14 cellular contexts compared by ENCODE assay signal in the genomic region with DNA sequence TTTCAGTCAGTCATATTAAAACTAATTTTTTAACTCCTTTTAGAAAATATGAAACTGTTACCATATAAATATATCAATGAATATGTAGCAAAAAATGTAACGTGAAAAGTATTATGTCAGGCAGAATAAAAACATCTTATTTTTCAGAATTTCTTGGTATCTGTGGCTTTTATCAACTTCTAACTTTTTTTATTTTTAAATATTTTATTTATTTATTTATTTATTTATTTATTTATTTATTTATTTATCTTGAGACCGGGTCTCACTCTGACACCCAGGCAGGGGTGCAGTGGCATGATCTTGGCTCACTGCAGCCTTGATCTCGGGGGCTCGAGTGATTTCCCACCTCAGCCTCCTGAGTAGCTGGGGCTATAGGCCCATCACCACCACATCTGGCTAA.
DNase-seq lines count a peak whose midpoint lies in the region; ATAC-seq, FAIRE-seq and TF ChIP-seq lines count a peak whose summit lies in the region.
"Had no signal": no experiment of that assay in that cellular context is flagged by ENCODE, and none has a peak within 500 bp of the region (broad histone marks: within the 10 kb centered on the region; RNA-seq: fewer than 3 reads in every experiment).

No MANE protein-coding gene starts in this region.

- no peak overlapping the region for H3K27ac Mint-ChIP-seq in activated CD4-positive, alpha-beta T cell treated with anti-CD3 and anti-CD28 coated beads, Interleukin-2, amount 10 ng/mL, durations not matched to agents 7 days and 5 days

- H3K36me3 ChIP-seq in HEK293 (ENCODE audit: control insufficient read depth in 2 of 2, insufficient read depth in 1 of 2, low read length in 2 of 2): no peaks in the 10 kb centered on the region
- no peaks in the 10 kb centered on the region for H3K36me3 ChIP-seq in neutrophil
- no peaks in the 10 kb centered on the region for H3K36me3 ChIP-seq in MG63
- H3K36me3 ChIP-seq: BLaER1, HAP-1 had no signal

- H3K27ac ChIP-seq in HEK293 (ENCODE audit: extremely low read depth, low read depth, low read length) (no peak overlapping the region), neutrophil (peak overlapping the region; percentile 81)
- H3K27ac ChIP-seq: BLaER1, GM23248 had no signal

- peak; percentile 70 for FAIRE-seq in colon (lab: Jason Lieb, UNC)
- FAIRE-seq: HTR-8/SVneo, K562 had no signal

- H3K4me1 ChIP-seq in HEK293 (ENCODE audit: control insufficient read depth, insufficient read depth, low read length) (no peaks in the 10 kb centered on the region), neutrophil (ENCODE audit: control insufficient read depth in 1 of 2, insufficient read depth in 1 of 2, low read depth in 1 of 2, low read length in 1 of 2) (peaks cover 11% of the 10 kb centered on the region in 2 experiments)
- H3K4me1 ChIP-seq: BLaER1, HAP-1 had no signal

- no peak overlapping the region for H3K4me3 ChIP-seq in HEK293 (ENCODE audit: low read depth, low read length)
- no peak overlapping the region for H3K4me3 ChIP-seq in neutrophil (ENCODE audit: low read depth in 1 of 2, low read length in 1 of 2)
- no peak overlapping the region for H3K4me3 ChIP-seq in MG63
- H3K4me3 ChIP-seq: BLaER1, GM23248, HAP-1, K562 had no signal

- no peak for ATAC-seq in GM18502 (IDR thresholded peaks at IDR 0.05; ENCODE audit: poor library complexity, unreplicated experiment)

- no peaks in the 10 kb centered on the region for H3K36me3 Mint-ChIP-seq in activated CD4-positive, alpha-beta T cell treated with anti-CD3 and anti-CD28 coated beads, Interleukin-2, amount 10 ng/mL, durations not matched to agents 7 days and 5 days (ENCODE audit: low read depth)
- H3K36me3 Mint-ChIP-seq: CD4-positive, alpha-beta memory T cell had no signal

- TF ChIP-seq CTCF in HEK293 (tag by site-specific recombination; IDR thresholded peaks at IDR 0.05) (no peak), neutrophil (IDR thresholded peaks at IDR 0.05) (no peak)

- POLR2A ChIA-PET in HEK293 (lab: Yijun Ruan, JAX): no interaction called here
- POLR2A ChIA-PET in activated CD4-positive, alpha-beta T cell treated with anti-CD3 and anti-CD28 coated beads, Interleukin-2, amount 10 ng/mL, durations not matched to agents 7 days and 5 days (lab: Charles Lee): no interaction called here

- H3K27me3 ChIP-seq in neutrophil (no peaks in the 10 kb centered on the region), MG63 (no peaks in the 10 kb centered on the region)
- H3K27me3 ChIP-seq: BLaER1 had no signal

- no peaks in the 10 kb centered on the region for H3K4me1 Mint-ChIP-seq in activated CD4-positive, alpha-beta T cell treated with anti-CD3 and anti-CD28 coated beads, Interleukin-2, amount 10 ng/mL, durations not matched to agents 7 days and 5 days

- H3K27me3 Mint-ChIP-seq in activated CD4-positive, alpha-beta T cell treated with anti-CD3 and anti-CD28 coated beads, Interleukin-2, amount 10 ng/mL, durations not matched to agents 7 days and 5 days: peaks cover 2% of the 10 kb centered on the region
- H3K27me3 Mint-ChIP-seq: CD4-positive, alpha-beta memory T cell had no signal

- H3K9me3 ChIP-seq in HEK293 (ENCODE audit: control insufficient read depth, insufficient read depth, low read depth, low read length) (no peaks in the 10 kb centered on the region), neutrophil (no peaks in the 10 kb centered on the region), MG63 (no peaks in the 10 kb centered on the region)
- H3K9me3 ChIP-seq: BLaER1, HAP-1 had no signal

- no peak overlapping the region for H3K4me3 Mint-ChIP-seq in activated CD4-positive, alpha-beta T cell treated with anti-CD3 and anti-CD28 coated beads, Interleukin-2, amount 10 ng/mL, durations not matched to agents 7 days and 5 days
- H3K4me3 Mint-ChIP-seq: CD4-positive, alpha-beta memory T cell had no signal

- DNase-seq in activated T-cell treated with anti-CD3 and anti-CD28 coated beads for 4 hours (no peak), MG63 (no peak)
- no peak for DNase-seq in activated CD4-positive, alpha-beta T cell treated with anti-CD3 and anti-CD28 coated beads, Interleukin-2, amount 10 ng/mL, durations not matched to agents 7 days and 5 days
- DNase-seq: CD4-positive, alpha-beta memory T cell; DMS79; GM23248 had no signal

- CTCF ChIA-PET in HEK293 (lab: Yijun Ruan, JAX): no interaction called here
- CTCF ChIA-PET in activated CD4-positive, alpha-beta T cell treated with anti-CD3 and anti-CD28 coated beads, Interleukin-2, amount 10 ng/mL, durations not matched to agents 7 days and 5 days (lab: Charles Lee): no interaction called here

- no peaks in the 10 kb centered on the region for H3K9me3 Mint-ChIP-seq in activated CD4-positive, alpha-beta T cell treated with anti-CD3 and anti-CD28 coated beads, Interleukin-2, amount 10 ng/mL, durations not matched to agents 7 days and 5 days

TF ChIP-seq in HEK293, 187 proteins besides CTCF, POLR2A, EP300 and RAD21 (continues in another document):
- TF ChIP-seq ZNF830 (tag by site-specific recombination; IDR thresholded peaks at IDR 0.05; ENCODE audit: low read depth) (no peak), ZNF626 (tag by site-specific recombination; IDR thresholded peaks at IDR 0.05) (no peak), SP2 (tag by site-specific recombination; IDR thresholded peaks at IDR 0.05) (no peak), RBAK (tag by site-specific recombination; IDR thresholded peaks at IDR 0.05) (no peak), ZNF660 (tag by site-specific recombination; IDR thresholded peaks at IDR 0.05) (no peak), ZNF274 (IDR thresholded peaks at IDR 0.05; ENCODE audit: low read length) (no peak), ZNF274 (tag by site-specific recombination; IDR thresholded peaks at IDR 0.05; ENCODE audit: borderline replicate concordance) (no peak), ZNF433 (tag by site-specific recombination; IDR thresholded peaks at IDR 0.05; ENCODE audit: low read depth) (no peak), ZNF777 (tag by site-specific recombination; IDR thresholded peaks at IDR 0.05; ENCODE audit: borderline replicate concordance) (no peak), ZNF426 (tag by site-specific recombination; IDR thresholded peaks at IDR 0.05) (peak; percentile 68), ZNF624 (tag by site-specific recombination; IDR thresholded peaks at IDR 0.05) (no peak), ZNF548 (tag by site-specific recombination; IDR thresholded peaks at IDR 0.05) (no peak), ZFP37 (tag by site-specific recombination; IDR thresholded peaks at IDR 0.05) (0 out of 2 replicates have a peak, but pooled peaks have one; percentile 26)
- TF ChIP-seq, protein P1, sequence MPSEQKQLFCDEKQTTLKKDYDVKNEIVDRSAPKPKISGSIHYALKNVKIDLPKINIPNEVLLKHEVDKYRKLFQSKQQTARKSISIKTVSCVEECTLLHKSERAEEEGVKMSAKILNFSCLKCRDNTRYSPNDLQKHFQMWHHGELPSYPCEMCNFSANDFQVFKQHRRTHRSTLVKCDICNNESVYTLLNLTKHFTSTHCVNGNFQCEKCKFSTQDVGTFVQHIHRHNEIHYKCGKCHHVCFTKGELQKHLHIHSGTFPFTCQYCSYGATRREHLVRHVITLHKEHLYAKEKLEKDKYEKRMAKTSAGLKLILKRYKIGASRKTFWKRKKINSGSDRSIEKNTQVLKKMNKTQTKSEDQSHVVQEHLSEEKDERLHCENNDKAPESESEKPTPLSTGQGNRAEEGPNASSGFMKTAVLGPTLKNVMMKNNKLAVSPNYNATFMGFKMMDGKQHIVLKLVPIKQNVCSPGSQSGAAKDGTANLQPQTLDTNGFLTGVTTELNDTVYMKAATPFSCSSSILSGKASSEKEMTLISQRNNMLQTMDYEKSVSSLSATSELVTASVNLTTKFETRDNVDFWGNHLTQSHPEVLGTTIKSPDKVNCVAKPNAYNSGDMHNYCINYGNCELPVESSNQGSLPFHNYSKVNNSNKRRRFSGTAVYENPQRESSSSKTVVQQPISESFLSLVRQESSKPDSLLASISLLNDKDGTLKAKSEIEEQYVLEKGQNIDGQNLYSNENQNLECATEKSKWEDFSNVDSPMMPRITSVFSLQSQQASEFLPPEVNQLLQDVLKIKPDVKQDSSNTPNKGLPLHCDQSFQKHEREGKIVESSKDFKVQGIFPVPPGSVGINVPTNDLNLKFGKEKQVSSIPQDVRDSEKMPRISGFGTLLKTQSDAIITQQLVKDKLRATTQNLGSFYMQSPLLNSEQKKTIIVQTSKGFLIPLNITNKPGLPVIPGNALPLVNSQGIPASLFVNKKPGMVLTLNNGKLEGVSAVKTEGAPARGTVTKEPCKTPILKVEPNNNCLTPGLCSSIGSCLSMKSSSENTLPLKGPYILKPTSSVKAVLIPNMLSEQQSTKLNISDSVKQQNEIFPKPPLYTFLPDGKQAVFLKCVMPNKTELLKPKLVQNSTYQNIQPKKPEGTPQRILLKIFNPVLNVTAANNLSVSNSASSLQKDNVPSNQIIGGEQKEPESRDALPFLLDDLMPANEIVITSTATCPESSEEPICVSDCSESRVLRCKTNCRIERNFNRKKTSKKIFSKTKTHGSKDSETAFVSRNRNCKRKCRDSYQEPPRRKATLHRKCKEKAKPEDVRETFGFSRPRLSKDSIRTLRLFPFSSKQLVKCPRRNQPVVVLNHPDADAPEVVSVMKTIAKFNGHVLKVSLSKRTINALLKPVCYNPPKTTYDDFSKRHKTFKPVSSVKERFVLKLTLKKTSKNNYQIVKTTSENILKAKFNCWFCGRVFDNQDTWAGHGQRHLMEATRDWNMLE (tag by site-specific recombination; conservative IDR thresholded peaks at IDR 0.05; ENCODE audit: low read depth): peak; percentile 70; the same call in 1 of the 2 replicates
- TF ChIP-seq, protein P2, sequence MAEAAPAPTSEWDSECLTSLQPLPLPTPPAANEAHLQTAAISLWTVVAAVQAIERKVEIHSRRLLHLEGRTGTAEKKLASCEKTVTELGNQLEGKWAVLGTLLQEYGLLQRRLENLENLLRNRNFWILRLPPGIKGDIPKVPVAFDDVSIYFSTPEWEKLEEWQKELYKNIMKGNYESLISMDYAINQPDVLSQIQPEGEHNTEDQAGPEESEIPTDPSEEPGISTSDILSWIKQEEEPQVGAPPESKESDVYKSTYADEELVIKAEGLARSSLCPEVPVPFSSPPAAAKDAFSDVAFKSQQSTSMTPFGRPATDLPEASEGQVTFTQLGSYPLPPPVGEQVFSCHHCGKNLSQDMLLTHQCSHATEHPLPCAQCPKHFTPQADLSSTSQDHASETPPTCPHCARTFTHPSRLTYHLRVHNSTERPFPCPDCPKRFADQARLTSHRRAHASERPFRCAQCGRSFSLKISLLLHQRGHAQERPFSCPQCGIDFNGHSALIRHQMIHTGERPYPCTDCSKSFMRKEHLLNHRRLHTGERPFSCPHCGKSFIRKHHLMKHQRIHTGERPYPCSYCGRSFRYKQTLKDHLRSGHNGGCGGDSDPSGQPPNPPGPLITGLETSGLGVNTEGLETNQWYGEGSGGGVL (tag by site-specific recombination; IDR thresholded peaks at IDR 0.05): no peak
